In the genomic region with DNA sequence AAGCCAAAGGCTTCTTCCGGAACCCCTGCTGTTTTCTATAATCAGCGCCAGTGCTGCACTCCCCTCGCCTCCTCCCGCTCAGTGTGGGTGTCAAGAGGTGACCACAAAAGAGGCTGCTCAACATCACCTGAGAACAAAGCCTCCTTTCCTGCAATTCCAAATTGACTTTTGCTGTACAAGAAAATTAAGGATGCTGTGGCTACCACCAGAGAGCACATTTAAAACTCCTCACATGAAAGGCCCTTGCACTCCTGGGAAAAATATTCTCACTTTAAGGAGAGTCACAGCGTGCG, we compare ENCODE assay signal across 9 cellular contexts.
DNase-seq lines count a peak whose midpoint lies in the region; ATAC-seq, FAIRE-seq and TF ChIP-seq lines count a peak whose summit lies in the region.
"Had no signal": no experiment of that assay in that cellular context is flagged by ENCODE, and none has a peak within 500 bp of the region (broad histone marks: within the 10 kb centered on the region; RNA-seq: fewer than 3 reads in every experiment).

No MANE protein-coding gene starts in this region.

- WGBS in HepG2 (ENCODE audit: low lambda C conversion rate): 98% methylated on average over 6 of the region's 6 CpGs
- WGBS in aorta, 2 donors: 92 to 94% methylated on average over 6 of the region's 6 CpGs

- H3K4me1 Mint-ChIP-seq in activated naive CD4-positive, alpha-beta T cell treated with anti-CD3 and anti-CD28 coated beads for 36 hours (ENCODE audit: low read depth): peaks cover 47% of the 10 kb centered on the region
- peaks cover 67% of the 10 kb centered on the region for H3K4me1 Mint-ChIP-seq in activated naive CD8-positive, alpha-beta T cell treated with anti-CD3 and anti-CD28 coated beads, Interleukin-2, amount 50 U/mL, for 24 hours

- no peak for TF ChIP-seq POLR2A in HepG2 (IDR thresholded peaks at IDR 0.05; ENCODE audit: insufficient read depth in 1 of 2, low read depth in 2 of 2, low read length in 2 of 2)

- CTCF ChIA-PET in activated naive CD4-positive, alpha-beta T cell treated with anti-CD3 and anti-CD28 coated beads for 36 hours (lab: Charles Lee): interaction anchor here (0.7 to 1.9 kb wide), 2 partner anchors 34 to 321 kb away, joined by 3 to 4 read pairs; no protein-coding TSS in a partner anchor
- CTCF ChIA-PET in HepG2 (lab: Yijun Ruan, JAX; ENCODE audit: low intra/inter-chr PET ratio, low total read pairs): no interaction called here

- no peak overlapping the region for H2AFZ ChIP-seq in HepG2 (ENCODE audit: low read length)

- H4K20me1 ChIP-seq in HepG2 (ENCODE audit: insufficient read depth, low read length): no peaks in the 10 kb centered on the region

- H3K4me1 ChIP-seq in HepG2 (ENCODE audit: insufficient read depth, low read length) (peaks cover 73% of the 10 kb centered on the region), aorta (ENCODE audit: control insufficient read depth in 1 of 2, insufficient read depth in 2 of 2, low read length in 2 of 2) (peaks cover 0 to 16% of the 10 kb centered on the region in 2 donors)

- TF ChIP-seq CTCF in HepG2 (CRISPR knock-in tag; IDR thresholded peaks at IDR 0.05): no peak

- peaks cover 17% of the 10 kb centered on the region for H3K36me3 Mint-ChIP-seq in activated naive CD4-positive, alpha-beta T cell treated with anti-CD3 and anti-CD28 coated beads for 36 hours (ENCODE audit: low read depth)
- H3K36me3 Mint-ChIP-seq in activated naive CD8-positive, alpha-beta T cell treated with anti-CD3 and anti-CD28 coated beads, Interleukin-2, amount 50 U/mL, for 24 hours (ENCODE audit: low read depth): peaks cover 22% of the 10 kb centered on the region

- POLR2A ChIA-PET in HepG2 (lab: Yijun Ruan, JAX): interaction anchor here (0.9 to 1.0 kb wide), 2 partner anchors 20 to 21 kb away, joined by 3 read pairs; no protein-coding TSS in a partner anchor

- no peak overlapping the region for H3K4me2 ChIP-seq in HepG2 (ENCODE audit: low read depth, low read length)

- no peaks in the 10 kb centered on the region for H3K27me3 Mint-ChIP-seq in activated naive CD4-positive, alpha-beta T cell treated with anti-CD3 and anti-CD28 coated beads for 36 hours (ENCODE audit: low read depth)
- no peaks in the 10 kb centered on the region for H3K27me3 Mint-ChIP-seq in activated naive CD8-positive, alpha-beta T cell treated with anti-CD3 and anti-CD28 coated beads, Interleukin-2, amount 50 U/mL, for 24 hours

- H3K79me2 ChIP-seq in HepG2 (ENCODE audit: insufficient read depth, low read length): peaks cover 21% of the 10 kb centered on the region

- peak overlapping the region; percentile 88 for H3K27ac Mint-ChIP-seq in activated naive CD4-positive, alpha-beta T cell treated with anti-CD3 and anti-CD28 coated beads for 36 hours
- peak overlapping the region; percentile 97 for H3K27ac Mint-ChIP-seq in activated naive CD8-positive, alpha-beta T cell treated with anti-CD3 and anti-CD28 coated beads, Interleukin-2, amount 50 U/mL, for 24 hours

- TF ChIP-seq EP300 in HepG2 (IDR thresholded peaks at IDR 0.05; ENCODE audit: low read depth in 2 of 2, low read length in 2 of 2): no peak
- TF ChIP-seq EP300 in HepG2 (CRISPR knock-in tag; IDR thresholded peaks at IDR 0.05; ENCODE audit: borderline replicate concordance): no peak

- BruUV-seq in HepG2 (replicated peaks; lab: Mats Ljungman, UMichigan): no TSS peak

- ATAC-seq in activated naive CD8-positive, alpha-beta T cell treated with anti-CD3 and anti-CD28 coated beads, Interleukin-2, amount 50 U/mL, for 24 hours: no peak
- ATAC-seq in HepG2 (no peak), aorta (ENCODE audit: low FRiP score) (no peak), HG03108 (IDR thresholded peaks at IDR 0.05; ENCODE audit: unreplicated experiment) (no peak)

- no peak for DNase-seq in activated naive CD4-positive, alpha-beta T cell treated with anti-CD3 and anti-CD28 coated beads for 36 hours
- no peak for DNase-seq in activated naive CD4-positive, alpha-beta T cell treated with anti-CD3 and anti-CD28 coated beads, Interleukin-2, amount 50 U/mL, for 16 hours
- DNase-seq in activated naive CD8-positive, alpha-beta T cell treated with anti-CD3 and anti-CD28 coated beads, Interleukin-2, amount 50 U/mL, for 24 hours: no peak
- DNase-seq in HepG2 (ENCODE audit: low spot score) (no peak), aorta (no peak), DMS 273 (lab: John Stamatoyannopoulos, UW; ENCODE audit: unreplicated experiment) (no peak), HPDE6-E6E7 (ENCODE audit: extremely low spot score) (no peak)
- DNase-seq: central memory CD4-positive, alpha-beta T cell had no signal

- H3K4me3 ChIP-seq in HepG2 (replicated peaks in 1 of 3; ENCODE audit: insufficient read depth in 1 of 3, low read depth in 2 of 3, low read length in 3 of 3) (no peak overlapping the region), aorta (ENCODE audit: low read length in 2 of 2) (no peak overlapping the region)

- peak overlapping the region; percentile 84 for H3K27ac ChIP-seq in HepG2 (ENCODE audit: extremely low read length, insufficient read depth, low read length)
- H3K27ac ChIP-seq in aorta (ENCODE audit: low read depth in 1 of 2, low read length in 2 of 2): peak overlapping the region; percentile 63 to 80

- FAIRE-seq in HepG2 (lab: Jason Lieb, UNC): no peak

- in situ Hi-C loops in HepG2 (cut with HindIII; ENCODE audit: extremely low pct_ligation_motif_present, low pct_unique_long_range_greater_than_20kb): no loop called here

- no peak overlapping the region for H3K4me3 Mint-ChIP-seq in activated naive CD4-positive, alpha-beta T cell treated with anti-CD3 and anti-CD28 coated beads for 36 hours
- H3K4me3 Mint-ChIP-seq in activated naive CD8-positive, alpha-beta T cell treated with anti-CD3 and anti-CD28 coated beads, Interleukin-2, amount 50 U/mL, for 24 hours: peak overlapping the region; percentile 71

- no peaks in the 10 kb centered on the region for H3K27me3 ChIP-seq in HepG2 (ENCODE audit: control insufficient read depth in 1 of 2, insufficient read depth in 2 of 2, low read length in 2 of 2)
- H3K27me3 ChIP-seq in aorta (ENCODE audit: control insufficient read depth in 1 of 2, insufficient read depth in 2 of 2, low read length in 1 of 2): no peaks in the 10 kb centered on the region

- H3K36me3 ChIP-seq in HepG2 (replicated peaks in 1 of 2; ENCODE audit: control insufficient read depth in 1 of 2, insufficient read depth in 2 of 2, low read length in 2 of 2) (peaks cover 1 to 15% of the 10 kb centered on the region in 2 experiments; a peak in 2 of 5 replicates), aorta (ENCODE audit: control insufficient read depth in 1 of 2, insufficient read depth in 2 of 2, low read length in 1 of 2) (no peaks in the 10 kb centered on the region)

- TF ChIP-seq RAD21 in HepG2 (CRISPR knock-in tag; IDR thresholded peaks at IDR 0.05): no peak

- H3K9me3 Mint-ChIP-seq in activated naive CD4-positive, alpha-beta T cell treated with anti-CD3 and anti-CD28 coated beads for 36 hours: peaks cover 7% of the 10 kb centered on the region
- peaks cover 13% of the 10 kb centered on the region for H3K9me3 Mint-ChIP-seq in activated naive CD8-positive, alpha-beta T cell treated with anti-CD3 and anti-CD28 coated beads, Interleukin-2, amount 50 U/mL, for 24 hours

- intact Hi-C loops in activated naive CD4-positive, alpha-beta T cell treated with anti-CD3 and anti-CD28 coated beads for 36 hours (cut with micrococcal nuclease): loop anchor here (5.0 to 10.0 kb wide), 4 partner anchors 496 to 1223 kb away; partner anchors contain the start of genes KDM7A and RAB19
- intact Hi-C loops in HepG2 (cut with micrococcal nuclease; ENCODE audit: unreplicated experiment): no loop called here
- intact Hi-C loops in aorta (cut with DNase I): loop anchor here (2.0 to 5.0 kb wide), 4 partner anchors 34 to 96 kb away; partner anchors contain the start of gene HIPK2 (in 1 of the 2)

- H3K9me3 ChIP-seq in HepG2 (ENCODE audit: low read length) (0 out of 2 replicates have a peak, but pooled peaks cover 8% of the 10 kb centered on the region), aorta (ENCODE audit: control insufficient read depth, low read length) (no peaks in the 10 kb centered on the region)

- H3K9ac ChIP-seq in HepG2 (ENCODE audit: insufficient read depth, low read depth, low read length): no peak overlapping the region

TF ChIP-seq in HepG2, 621 proteins besides CTCF, POLR2A, EP300 and RAD21:
- TF ChIP-seq, protein P1, sequence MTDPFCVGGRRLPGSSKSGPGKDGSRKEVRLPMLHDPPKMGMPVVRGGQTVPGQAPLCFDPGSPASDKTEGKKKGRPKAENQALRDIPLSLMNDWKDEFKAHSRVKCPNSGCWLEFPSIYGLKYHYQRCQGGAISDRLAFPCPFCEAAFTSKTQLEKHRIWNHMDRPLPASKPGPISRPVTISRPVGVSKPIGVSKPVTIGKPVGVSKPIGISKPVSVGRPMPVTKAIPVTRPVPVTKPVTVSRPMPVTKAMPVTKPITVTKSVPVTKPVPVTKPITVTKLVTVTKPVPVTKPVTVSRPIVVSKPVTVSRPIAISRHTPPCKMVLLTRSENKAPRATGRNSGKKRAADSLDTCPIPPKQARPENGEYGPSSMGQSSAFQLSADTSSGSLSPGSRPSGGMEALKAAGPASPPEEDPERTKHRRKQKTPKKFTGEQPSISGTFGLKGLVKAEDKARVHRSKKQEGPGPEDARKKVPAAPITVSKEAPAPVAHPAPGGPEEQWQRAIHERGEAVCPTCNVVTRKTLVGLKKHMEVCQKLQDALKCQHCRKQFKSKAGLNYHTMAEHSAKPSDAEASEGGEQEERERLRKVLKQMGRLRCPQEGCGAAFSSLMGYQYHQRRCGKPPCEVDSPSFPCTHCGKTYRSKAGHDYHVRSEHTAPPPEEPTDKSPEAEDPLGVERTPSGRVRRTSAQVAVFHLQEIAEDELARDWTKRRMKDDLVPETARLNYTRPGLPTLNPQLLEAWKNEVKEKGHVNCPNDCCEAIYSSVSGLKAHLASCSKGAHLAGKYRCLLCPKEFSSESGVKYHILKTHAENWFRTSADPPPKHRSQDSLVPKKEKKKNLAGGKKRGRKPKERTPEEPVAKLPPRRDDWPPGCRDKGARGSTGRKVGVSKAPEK (CRISPR knock-in tag; IDR thresholded peaks at IDR 0.05; ENCODE audit: borderline replicate concordance): no peak
- TF ChIP-seq KLF9 (CRISPR knock-in tag; IDR thresholded peaks at IDR 0.05; ENCODE audit: low read depth): no peak
- no peak for TF ChIP-seq AKAP8 (CRISPR knock-in tag; IDR thresholded peaks at IDR 0.05)
- TF ChIP-seq, protein P2, sequence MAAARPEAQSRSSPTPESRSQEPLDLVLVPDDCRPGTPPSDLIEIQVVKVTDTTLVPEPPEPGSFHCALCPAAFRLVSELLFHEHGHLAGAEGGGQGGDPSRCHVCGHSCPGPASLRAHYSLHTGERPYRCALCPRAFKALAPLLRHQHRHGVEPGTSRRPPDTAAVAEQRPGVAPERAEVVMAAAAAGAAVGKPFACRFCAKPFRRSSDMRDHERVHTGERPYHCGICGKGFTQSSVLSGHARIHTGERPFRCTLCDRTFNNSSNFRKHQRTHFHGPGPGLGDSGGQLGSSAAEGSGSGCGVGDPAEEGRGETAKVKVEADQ (CRISPR knock-in tag; IDR thresholded peaks at IDR 0.05; ENCODE audit: borderline replicate concordance): no peak
TF ChIP-seq in HepG2: peak in this region for 0.
